Comparison of ENCODE assay signal across 1 cellular context in the genomic region with DNA sequence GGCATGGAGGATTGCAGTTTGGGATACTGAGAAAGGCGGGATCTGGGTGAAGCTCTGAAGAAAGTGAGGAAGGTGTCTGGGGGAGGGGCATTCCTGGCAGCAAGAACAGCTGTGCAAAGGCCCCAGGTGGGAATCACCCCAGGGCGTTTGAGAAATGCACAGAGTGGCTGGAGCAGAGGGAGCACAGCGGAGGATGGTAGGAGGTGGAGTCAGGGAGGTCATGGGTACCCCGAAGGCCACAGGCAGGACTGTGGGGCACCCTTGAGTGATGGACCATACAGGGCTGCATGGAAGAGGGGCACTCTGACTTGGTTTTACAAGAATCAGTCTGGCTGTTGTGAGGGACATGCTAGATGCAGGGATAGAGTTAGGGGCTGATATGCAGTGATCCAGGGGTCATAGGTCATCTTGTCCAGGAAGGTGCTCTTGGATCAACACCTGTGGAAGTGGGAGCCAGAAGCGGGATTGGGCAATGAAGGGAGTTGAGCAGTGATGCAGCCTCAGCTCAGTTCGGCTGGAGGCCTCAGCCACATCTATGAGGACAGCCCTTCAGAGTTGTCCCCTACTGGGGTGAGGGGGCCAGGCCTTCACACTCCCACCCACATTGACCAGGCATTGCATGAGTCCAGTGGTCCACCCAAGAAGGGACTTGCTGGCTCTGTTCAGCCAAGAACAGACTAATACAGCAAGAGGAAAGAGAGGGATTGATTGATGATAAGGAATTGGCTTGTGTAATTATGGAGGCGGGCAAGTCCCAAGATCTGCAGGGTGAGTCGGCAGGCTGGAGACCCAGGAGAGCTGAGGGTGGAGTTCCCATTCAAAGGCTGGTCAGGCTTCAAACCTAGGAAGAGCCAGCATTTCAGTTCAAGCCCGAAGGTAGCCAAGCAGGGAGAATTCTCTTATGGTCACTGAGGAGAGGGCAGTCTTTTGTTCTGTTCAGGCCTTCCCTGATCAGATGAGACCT.
TF ChIP-seq lines count a peak whose summit lies in the region.

No MANE protein-coding gene starts in this region.

TF ChIP-seq in GM23338, 12 proteins besides CTCF, POLR2A, EP300 and RAD21:
- no peak for TF ChIP-seq ZNF331 (CRISPR knock-in tag; IDR thresholded peaks at IDR 0.05; ENCODE audit: low read depth)
- no peak for TF ChIP-seq EZH2phosphoT487 (IDR thresholded peaks at IDR 0.05; ENCODE audit: unreplicated experiment)
- no peak for TF ChIP-seq CREB1 (CRISPR knock-in tag; IDR thresholded peaks at IDR 0.05; ENCODE audit: low read depth)
- TF ChIP-seq REST (IDR thresholded peaks at IDR 0.05; ENCODE audit: unreplicated experiment) = no peak
- no peak for TF ChIP-seq POLR2AphosphoS5 (IDR thresholded peaks at IDR 0.05; ENCODE audit: low read depth)
- TF ChIP-seq ZNF114 (CRISPR knock-in tag; IDR thresholded peaks at IDR 0.05) = no peak
- no peak for TF ChIP-seq NANOG (IDR thresholded peaks at IDR 0.05; ENCODE audit: borderline replicate concordance)
- TF ChIP-seq JUNB (IDR thresholded peaks at IDR 0.05; ENCODE audit: unreplicated experiment) = no peak
- no peak for TF ChIP-seq STAT1 (IDR thresholded peaks at IDR 0.05; ENCODE audit: unreplicated experiment)
- TF ChIP-seq, protein P1, sequence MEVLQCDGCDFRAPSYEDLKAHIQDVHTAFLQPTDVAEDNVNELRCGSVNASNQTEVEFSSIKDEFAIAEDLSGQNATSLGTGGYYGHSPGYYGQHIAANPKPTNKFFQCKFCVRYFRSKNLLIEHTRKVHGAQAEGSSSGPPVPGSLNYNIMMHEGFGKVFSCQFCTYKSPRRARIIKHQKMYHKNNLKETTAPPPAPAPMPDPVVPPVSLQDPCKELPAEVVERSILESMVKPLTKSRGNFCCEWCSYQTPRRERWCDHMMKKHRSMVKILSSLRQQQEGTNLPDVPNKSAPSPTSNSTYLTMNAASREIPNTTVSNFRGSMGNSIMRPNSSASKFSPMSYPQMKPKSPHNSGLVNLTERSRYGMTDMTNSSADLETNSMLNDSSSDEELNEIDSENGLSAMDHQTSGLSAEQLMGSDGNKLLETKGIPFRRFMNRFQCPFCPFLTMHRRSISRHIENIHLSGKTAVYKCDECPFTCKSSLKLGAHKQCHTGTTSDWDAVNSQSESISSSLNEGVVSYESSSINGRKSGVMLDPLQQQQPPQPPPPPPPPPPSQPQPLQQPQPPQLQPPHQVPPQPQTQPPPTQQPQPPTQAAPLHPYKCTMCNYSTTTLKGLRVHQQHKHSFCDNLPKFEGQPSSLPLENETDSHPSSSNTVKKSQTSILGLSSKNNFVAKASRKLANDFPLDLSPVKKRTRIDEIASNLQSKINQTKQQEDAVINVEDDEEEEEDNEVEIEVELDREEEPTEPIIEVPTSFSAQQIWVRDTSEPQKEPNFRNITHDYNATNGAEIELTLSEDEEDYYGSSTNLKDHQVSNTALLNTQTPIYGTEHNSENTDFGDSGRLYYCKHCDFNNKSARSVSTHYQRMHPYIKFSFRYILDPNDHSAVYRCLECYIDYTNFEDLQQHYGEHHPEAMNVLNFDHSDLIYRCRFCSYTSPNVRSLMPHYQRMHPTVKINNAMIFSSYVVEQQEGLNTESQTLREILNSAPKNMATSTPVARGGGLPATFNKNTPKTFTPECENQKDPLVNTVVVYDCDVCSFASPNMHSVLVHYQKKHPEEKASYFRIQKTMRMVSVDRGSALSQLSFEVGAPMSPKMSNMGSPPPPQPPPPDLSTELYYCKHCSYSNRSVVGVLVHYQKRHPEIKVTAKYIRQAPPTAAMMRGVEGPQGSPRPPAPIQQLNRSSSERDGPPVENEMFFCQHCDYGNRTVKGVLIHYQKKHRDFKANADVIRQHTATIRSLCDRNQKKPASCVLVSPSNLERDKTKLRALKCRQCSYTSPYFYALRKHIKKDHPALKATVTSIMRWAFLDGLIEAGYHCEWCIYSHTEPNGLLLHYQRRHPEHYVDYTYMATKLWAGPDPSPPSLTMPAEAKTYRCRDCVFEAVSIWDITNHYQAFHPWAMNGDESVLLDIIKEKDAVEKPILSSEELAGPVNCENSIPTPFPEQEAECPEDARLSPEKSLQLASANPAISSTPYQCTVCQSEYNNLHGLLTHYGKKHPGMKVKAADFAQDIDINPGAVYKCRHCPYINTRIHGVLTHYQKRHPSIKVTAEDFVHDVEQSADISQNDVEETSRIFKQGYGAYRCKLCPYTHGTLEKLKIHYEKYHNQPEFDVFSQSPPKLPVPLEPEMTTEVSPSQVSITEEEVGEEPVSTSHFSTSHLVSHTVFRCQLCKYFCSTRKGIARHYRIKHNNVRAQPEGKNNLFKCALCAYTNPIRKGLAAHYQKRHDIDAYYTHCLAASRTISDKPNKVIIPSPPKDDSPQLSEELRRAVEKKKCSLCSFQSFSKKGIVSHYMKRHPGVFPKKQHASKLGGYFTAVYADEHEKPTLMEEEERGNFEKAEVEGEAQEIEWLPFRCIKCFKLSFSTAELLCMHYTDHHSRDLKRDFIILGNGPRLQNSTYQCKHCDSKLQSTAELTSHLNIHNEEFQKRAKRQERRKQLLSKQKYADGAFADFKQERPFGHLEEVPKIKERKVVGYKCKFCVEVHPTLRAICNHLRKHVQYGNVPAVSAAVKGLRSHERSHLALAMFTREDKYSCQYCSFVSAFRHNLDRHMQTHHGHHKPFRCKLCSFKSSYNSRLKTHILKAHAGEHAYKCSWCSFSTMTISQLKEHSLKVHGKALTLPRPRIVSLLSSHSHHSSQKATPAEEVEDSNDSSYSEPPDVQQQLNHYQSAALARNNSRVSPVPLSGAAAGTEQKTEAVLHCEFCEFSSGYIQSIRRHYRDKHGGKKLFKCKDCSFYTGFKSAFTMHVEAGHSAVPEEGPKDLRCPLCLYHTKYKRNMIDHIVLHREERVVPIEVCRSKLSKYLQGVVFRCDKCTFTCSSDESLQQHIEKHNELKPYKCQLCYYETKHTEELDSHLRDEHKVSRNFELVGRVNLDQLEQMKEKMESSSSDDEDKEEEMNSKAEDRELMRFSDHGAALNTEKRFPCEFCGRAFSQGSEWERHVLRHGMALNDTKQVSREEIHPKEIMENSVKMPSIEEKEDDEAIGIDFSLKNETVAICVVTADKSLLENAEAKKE (CRISPR knock-in tag; IDR thresholded peaks at IDR 0.05) = no peak
- TF ChIP-seq ETS1 (IDR thresholded peaks at IDR 0.05) = no peak
- no peak for TF ChIP-seq EZH2 (IDR thresholded peaks at IDR 0.05; ENCODE audit: low read depth, unreplicated experiment)
